Comparison of ENCODE assay signal across 20 cellular contexts in the genomic region with DNA sequence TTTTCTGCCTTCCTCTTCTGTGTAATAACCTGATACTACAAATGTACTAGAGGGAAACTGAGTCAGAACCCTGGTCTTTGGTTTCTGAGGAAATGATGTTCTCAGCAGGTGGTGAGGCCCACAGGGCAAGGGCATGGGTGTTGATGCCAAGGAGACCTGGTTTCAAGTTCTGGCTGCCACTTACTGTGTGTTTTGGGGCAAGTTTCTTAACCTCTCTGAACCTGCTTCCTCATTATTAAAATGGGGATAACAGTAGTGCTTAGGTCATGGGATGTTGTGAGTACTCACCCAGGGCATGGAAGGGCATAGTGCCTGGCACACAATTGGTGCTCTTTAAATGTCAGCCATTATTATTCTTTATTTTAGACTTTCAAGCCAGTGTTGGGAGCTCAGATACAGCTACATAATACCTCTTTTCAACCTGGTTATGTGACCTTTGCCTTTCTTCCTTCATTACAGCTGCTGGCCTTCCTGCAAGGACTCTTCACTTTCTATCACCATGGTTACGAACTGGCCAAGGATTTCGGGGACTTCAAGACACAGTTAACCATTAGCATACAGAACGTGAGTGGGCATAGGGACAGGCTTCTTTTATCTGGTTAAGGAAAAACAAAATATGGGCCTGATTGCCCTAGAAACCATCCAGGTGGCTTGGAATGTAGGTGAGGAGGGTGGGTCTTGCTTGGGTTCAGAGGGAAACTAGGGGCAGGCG.
A peak's percentile ranks its signal among the peaks of the same experiment; 100 is the strongest.
DNase-seq lines count a peak whose midpoint lies in the region; ATAC-seq and TF ChIP-seq lines count a peak whose summit lies in the region.
"Had no signal": no experiment of that assay in that cellular context is flagged by ENCODE, and none has a peak within 500 bp of the region (broad histone marks: within the 10 kb centered on the region; RNA-seq: fewer than 3 reads in every experiment).

No MANE protein-coding gene starts in this region.

- TF ChIP-seq CTCF in heart left ventricle (IDR thresholded peaks at IDR 0.05) (no peak), breast epithelium (IDR thresholded peaks at IDR 0.05) (no peak), body of pancreas (IDR thresholded peaks at IDR 0.05) (no peak)

- no peak overlapping the region for H3K23ac ChIP-seq in mesendoderm (ENCODE audit: low read length)

- H4K5ac ChIP-seq in mesendoderm (ENCODE audit: low read length) = no peak overlapping the region

- H3K27ac ChIP-seq in heart left ventricle (peak overlapping the region in 10 of 12 donors; percentile 18 to 71 (median 55)), breast epithelium (peak overlapping the region; percentile 31 to 33), mesendoderm (ENCODE audit: low read depth, low read length) (no peak overlapping the region), thymus (ENCODE audit: low read depth) (peak overlapping the region; percentile 9), body of pancreas (no peak overlapping the region)
- H3K27ac ChIP-seq: colonic mucosa, SJSA1 had no signal

- peak overlapping the region; percentile 25 for H3K18ac ChIP-seq in mesendoderm (ENCODE audit: low read length)

- no peaks in the 10 kb centered on the region for H3K79me1 ChIP-seq in mesendoderm (ENCODE audit: low read length)

- H3K9me3 ChIP-seq in heart left ventricle (no peaks in the 10 kb centered on the region), breast epithelium (no peaks in the 10 kb centered on the region), thymus (ENCODE audit: control insufficient read depth) (no peaks in the 10 kb centered on the region), body of pancreas (no peaks in the 10 kb centered on the region)
- H3K9me3 ChIP-seq: Caco-2, colonic mucosa, SJSA1, spleen had no signal

- H3K4me3 ChIP-seq in heart left ventricle = no peak overlapping the region
- no peak overlapping the region for H3K4me3 ChIP-seq in breast epithelium
- H3K4me3 ChIP-seq in mesendoderm (ENCODE audit: low read length) = no peak overlapping the region
- H3K4me3 ChIP-seq in thymus (ENCODE audit: low read length) = no peak overlapping the region
- H3K4me3 ChIP-seq in body of pancreas = no peak overlapping the region
- H3K4me3 ChIP-seq: colonic mucosa, lung, SJSA1, spleen had no signal

- DNase-seq in heart left ventricle (no peak), Right ventricle myocardium superior (no peak), breast epithelium (ENCODE audit: low spot score in 2 of 2) (no peak), mesendoderm (no peak), body of pancreas (no peak)
- DNase-seq: activated CD4-positive, alpha-beta T cell treated with anti-CD3 and anti-CD28 coated beads, Interleukin-2, amount 50 U/mL, for 1 hour; Caco-2; colonic mucosa; glutamatergic neuron; naive B cell; NCI-H1694; NCI-H226; NCI-H774; spleen; T-helper 17 cell had no signal

- no peak overlapping the region for H3K4me2 ChIP-seq in mesendoderm (ENCODE audit: low read length)

- peak overlapping the region; percentile 20 for H2BK15ac ChIP-seq in mesendoderm (replicated peaks; ENCODE audit: low read depth)

- no peak overlapping the region for H2BK120ac ChIP-seq in mesendoderm (ENCODE audit: low read depth, low read length)

- H3K27me3 ChIP-seq in heart left ventricle (no peaks in the 10 kb centered on the region), breast epithelium (no peaks in the 10 kb centered on the region), mesendoderm (ENCODE audit: insufficient read depth, low read length, poor library complexity) (no peaks in the 10 kb centered on the region), thymus (ENCODE audit: control insufficient read depth, insufficient read depth) (no peaks in the 10 kb centered on the region), body of pancreas (no peaks in the 10 kb centered on the region)
- H3K27me3 ChIP-seq: colonic mucosa, SJSA1, spleen had no signal

- no peak overlapping the region for H3K56ac ChIP-seq in mesendoderm (ENCODE audit: low read length)

- TF ChIP-seq POLR2A in heart left ventricle (IDR thresholded peaks at IDR 0.05) (no peak), breast epithelium (IDR thresholded peaks at IDR 0.05) (no peak), body of pancreas (IDR thresholded peaks at IDR 0.05) (no peak)

- H3K36me3 ChIP-seq in heart left ventricle (peaks cover 0 to 73% (median 55%) of the 10 kb centered on the region in 9 donors), breast epithelium (no peaks in the 10 kb centered on the region), mesendoderm (ENCODE audit: control insufficient read depth, insufficient read depth, low read length) (no peaks in the 10 kb centered on the region), thymus (ENCODE audit: control insufficient read depth, insufficient read depth) (peaks cover 15% of the 10 kb centered on the region), body of pancreas (replicated peaks in 1 of 2; ENCODE audit: insufficient read depth in 1 of 2, low read depth in 2 of 2) (peaks cover 0 to 3% of the 10 kb centered on the region in 2 donors)
- H3K36me3 ChIP-seq: colonic mucosa had no signal

- 59 to 82% (median 67%) methylated on average over 4 of the region's 4 CpGs for WGBS in heart left ventricle, 4 donors
- whole genome bisulfite sequencing in mesendoderm (ENCODE audit: extremely low coverage, insufficient coverage, low lambda C conversion rate) = no CpG with 5 or more reads among the region's 4 CpGs
- WGBS in thymus = 95% methylated on average over 4 of the region's 4 CpGs
- 66 to 67% methylated on average over 4 of the region's 4 CpGs for WGBS in body of pancreas, 2 donors

- intact Hi-C loops in heart left ventricle (cut with DNase I) (no loop called here), Right ventricle myocardium superior (cut with DNase I) (no loop called here), breast epithelium (cut with DNase I; ENCODE audit: low total_unique reads) (no loop called here), body of pancreas (cut with DNase I) (no loop called here)

- H3K4me1 ChIP-seq in heart left ventricle (peaks cover 0 to 43% (median 21%) of the 10 kb centered on the region in 12 donors), breast epithelium (no peaks in the 10 kb centered on the region), mesendoderm (ENCODE audit: control insufficient read depth, low read depth, low read length) (peaks cover 21% of the 10 kb centered on the region), thymus (ENCODE audit: control insufficient read depth, insufficient read depth, low read length) (peaks cover 4% of the 10 kb centered on the region), body of pancreas (no peaks in the 10 kb centered on the region)
- H3K4me1 ChIP-seq: Caco-2, colonic mucosa had no signal

- H2BK5ac ChIP-seq in mesendoderm (ENCODE audit: low read length) = no peak overlapping the region

- H2AK5ac ChIP-seq in mesendoderm (ENCODE audit: low read length) = no peak overlapping the region

- no peak overlapping the region for H3K4ac ChIP-seq in mesendoderm (ENCODE audit: low read depth, low read length)

- no peaks in the 10 kb centered on the region for H3K79me2 ChIP-seq in mesendoderm (ENCODE audit: control insufficient read depth, insufficient read depth, low read length)

- H4K8ac ChIP-seq in mesendoderm (ENCODE audit: low read depth, low read length) = no peak overlapping the region

- H3K9ac ChIP-seq in mesendoderm (ENCODE audit: low read length) = no peak overlapping the region

- ATAC-seq in heart left ventricle = no peak
- no peak for ATAC-seq in Right ventricle myocardium superior (ENCODE audit: poor library complexity)
- no peak for ATAC-seq in GM18861 (IDR thresholded peaks at IDR 0.05; ENCODE audit: unreplicated experiment)
- ATAC-seq in HG02840 (IDR thresholded peaks at IDR 0.05; ENCODE audit: low FRiP score, unreplicated experiment) = no peak
- ATAC-seq in body of pancreas = no peak
- ATAC-seq: T-helper 17 cell had no signal

Comparison
In these comparisons a context has a peak if more than half of its experiments do, and no peak if none do; other contexts are left out.
1. H3K27ac ChIP-seq: peak in heart left ventricle (10 of 12), breast epithelium (2 of 2) and thymus (single experiment); none in mesendoderm (single experiment) and body of pancreas (0 of 4).